In genomic region chr4:19776021-19776459, GRCh38 we compare ENCODE assay signal across 14 cellular contexts.
DNase-seq lines count a peak whose midpoint lies in the region; ATAC-seq and TF ChIP-seq lines count a peak whose summit lies in the region.
"Had no signal": no experiment of that assay in that cellular context is flagged by ENCODE, and none has a peak within 500 bp of the region (broad histone marks: within the 10 kb centered on the region; RNA-seq: fewer than 3 reads in every experiment).

No MANE protein-coding gene starts in this region.

- H3K36me3 ChIP-seq in PC-9 (ENCODE audit: low read depth) = no peaks in the 10 kb centered on the region
- H3K36me3 ChIP-seq in thyroid gland = no peaks in the 10 kb centered on the region
- H3K36me3 ChIP-seq: BLaER1 treated with 17β-estradiol and CSF1 and Interleukin-3, amounts not matched to agents 10 nM and 100 nM; esophagus squamous epithelium; ovary; Peyer's patch had no signal

- no peak overlapping the region for H2AFZ ChIP-seq in PC-9

- peak; percentile 17 for DNase-seq in NCI-H2196 (lab: John Stamatoyannopoulos, UW; ENCODE audit: unreplicated experiment)
- no peak for DNase-seq in NCI-H2196 treated with DMSO at 0.1 percent for 48 hours (lab: John Stamatoyannopoulos, UW; ENCODE audit: unreplicated experiment)
- DNase-seq in PC-9 = peak; percentile 68 to 87
- DNase-seq in fibroblast of the aortic adventitia (ENCODE audit: low read depth) = peak; percentile 82
- peak; percentile 51 to 60 for DNase-seq in thyroid gland
- DNase-seq in activated CD8-positive, alpha-beta T cell treated with anti-CD3 and anti-CD28 coated beads for 36 hours = no peak
- DNase-seq in CD4-positive, alpha-beta T cell = no peak
- no peak for DNase-seq in activated CD4-positive, alpha-beta T cell treated with anti-CD3 and anti-CD28 coated beads for 4 hours
- DNase-seq: activated T-cell treated with anti-CD3 and anti-CD28 coated beads for 4 hours; esophagus squamous epithelium; ovary; Peyer's patch; stimulated activated naive CD8-positive, alpha-beta T cell treated with anti-CD3 and anti-CD28 coated beads, Interleukin-15, amount 100 ng/mL, for 72 hours had no signal

- H3K4me1 ChIP-seq in PC-9 (replicated peaks; ENCODE audit: insufficient read depth) (peaks cover 3% of the 10 kb centered on the region; the same call in 1 of the 2 replicates), thyroid gland (peaks cover 0 to 6% of the 10 kb centered on the region in 2 donors)
- H3K4me1 ChIP-seq: BLaER1 treated with 17β-estradiol and CSF1 and Interleukin-3, amounts not matched to agents 10 nM and 100 nM; Peyer's patch had no signal

- H3K4me3 ChIP-seq in PC-9 (no peak overlapping the region), fibroblast of the aortic adventitia (ENCODE audit: low read depth, low read length) (no peak overlapping the region), thyroid gland (replicated peaks in 1 of 3) (no peak overlapping the region)
- H3K4me3 ChIP-seq: BLaER1 treated with 17β-estradiol and CSF1 and Interleukin-3, amounts not matched to agents 10 nM and 100 nM; esophagus squamous epithelium; ovary; Peyer's patch had no signal

- H3K79me2 ChIP-seq in PC-9 (ENCODE audit: low read depth) = no peaks in the 10 kb centered on the region

- no peak overlapping the region for H3K4me3 Mint-ChIP-seq in activated CD8-positive, alpha-beta T cell treated with anti-CD3 and anti-CD28 coated beads for 36 hours
- no peak overlapping the region for H3K4me3 Mint-ChIP-seq in CD4-positive, alpha-beta T cell
- H3K4me3 Mint-ChIP-seq: stimulated activated naive CD8-positive, alpha-beta T cell treated with anti-CD3 and anti-CD28 coated beads, Interleukin-15, amount 100 ng/mL, for 72 hours had no signal

- H3K27me3 ChIP-seq in PC-9 (ENCODE audit: insufficient read depth, low read depth) = no peaks in the 10 kb centered on the region
- H3K27me3 ChIP-seq in thyroid gland = no peaks in the 10 kb centered on the region
- H3K27me3 ChIP-seq in CD4-positive, alpha-beta T cell (ENCODE audit: control insufficient read depth, insufficient read depth, low read length) = no peaks in the 10 kb centered on the region
- H3K27me3 ChIP-seq: BLaER1 treated with 17β-estradiol and CSF1 and Interleukin-3, amounts not matched to agents 10 nM and 100 nM; esophagus squamous epithelium; ovary; Peyer's patch had no signal

- peak overlapping the region; percentile 28; the same call in 1 of the 2 replicates for H3K4me2 ChIP-seq in PC-9
- H3K4me2 ChIP-seq: BLaER1 treated with 17β-estradiol and CSF1 and Interleukin-3, amounts not matched to agents 10 nM and 100 nM had no signal

- no peaks in the 10 kb centered on the region for H3K9me3 ChIP-seq in PC-9 (ENCODE audit: insufficient read depth, low read depth)
- no peaks in the 10 kb centered on the region for H3K9me3 ChIP-seq in thyroid gland
- H3K9me3 ChIP-seq in CD4-positive, alpha-beta T cell (ENCODE audit: control insufficient read depth, low read length) = no peaks in the 10 kb centered on the region
- H3K9me3 ChIP-seq: ovary, Peyer's patch had no signal

- POLR2A ChIA-PET in PC-9 (lab: Charles Lee; ENCODE audit: unreplicated experiment) = interaction anchor here (0.7 kb wide), 1 partner anchor 645 kb away, joined by 8 read pairs; no protein-coding TSS in a partner anchor
- POLR2A ChIA-PET in activated CD8-positive, alpha-beta T cell treated with anti-CD3 and anti-CD28 coated beads for 36 hours (lab: Charles Lee) = no interaction called here
- POLR2A ChIA-PET in CD4-positive, alpha-beta T cell (lab: Charles Lee) = no interaction called here

- no peaks in the 10 kb centered on the region for H3K27me3 Mint-ChIP-seq in activated CD8-positive, alpha-beta T cell treated with anti-CD3 and anti-CD28 coated beads for 36 hours
- H3K27me3 Mint-ChIP-seq in CD4-positive, alpha-beta T cell = no peaks in the 10 kb centered on the region
- H3K27me3 Mint-ChIP-seq: stimulated activated naive CD8-positive, alpha-beta T cell treated with anti-CD3 and anti-CD28 coated beads, Interleukin-15, amount 100 ng/mL, for 72 hours had no signal

- H3K9me3 Mint-ChIP-seq in activated CD8-positive, alpha-beta T cell treated with anti-CD3 and anti-CD28 coated beads for 36 hours = peaks cover 2% of the 10 kb centered on the region
- peaks cover 8% of the 10 kb centered on the region for H3K9me3 Mint-ChIP-seq in CD4-positive, alpha-beta T cell

- intact Hi-C loops in PC-9 (cut with micrococcal nuclease; ENCODE audit: unreplicated experiment) (loop anchor here (1.0 to 5.0 kb wide), 4 partner anchors 31 to 171 kb away; no protein-coding TSS in a partner anchor), thyroid gland (cut with DNase I) (no loop called here)
- intact Hi-C loops in activated CD8-positive, alpha-beta T cell treated with anti-CD3 and anti-CD28 coated beads for 36 hours (cut with micrococcal nuclease) = no loop called here
- intact Hi-C loops in CD4-positive, alpha-beta T cell (cut with DNase I, micrococcal nuclease) = no loop called here

- H3K36me3 Mint-ChIP-seq in activated CD8-positive, alpha-beta T cell treated with anti-CD3 and anti-CD28 coated beads for 36 hours (ENCODE audit: low read depth) = no peaks in the 10 kb centered on the region
- H3K36me3 Mint-ChIP-seq in CD4-positive, alpha-beta T cell (ENCODE audit: low read depth) = no peaks in the 10 kb centered on the region

- peak overlapping the region; percentile 51; the same call in 1 of the 2 replicates for H3K27ac ChIP-seq in PC-9
- peak overlapping the region in 1 of 3 donors; percentile 27 for H3K27ac ChIP-seq in thyroid gland
- H3K27ac ChIP-seq in CD4-positive, alpha-beta T cell (ENCODE audit: low read depth, low read length) = no peak overlapping the region
- H3K27ac ChIP-seq: BLaER1 treated with 17β-estradiol and CSF1 and Interleukin-3, amounts not matched to agents 10 nM and 100 nM; esophagus squamous epithelium; ovary; Peyer's patch had no signal

- 34 to 46% methylated on average over 10 of the region's 10 CpGs for WGBS in thyroid gland, 2 donors

- TF ChIP-seq CTCF in PC-9 (conservative IDR thresholded peaks at IDR 0.05) = no peak
- no peak for TF ChIP-seq CTCF in fibroblast of the aortic adventitia (IDR thresholded peaks at IDR 0.05; ENCODE audit: insufficient read depth, low read length)
- no peak for TF ChIP-seq CTCF in thyroid gland (IDR thresholded peaks at IDR 0.05)
- TF ChIP-seq CTCF in activated CD8-positive, alpha-beta T cell treated with anti-CD3 and anti-CD28 coated beads for 36 hours (IDR thresholded peaks at IDR 0.05) = no peak
- no peak for TF ChIP-seq CTCF in CD4-positive, alpha-beta T cell (IDR thresholded peaks at IDR 0.05)

- no peak overlapping the region for H3K27ac Mint-ChIP-seq in activated CD8-positive, alpha-beta T cell treated with anti-CD3 and anti-CD28 coated beads for 36 hours
- H3K27ac Mint-ChIP-seq in CD4-positive, alpha-beta T cell = no peak overlapping the region
- H3K27ac Mint-ChIP-seq: stimulated activated naive CD8-positive, alpha-beta T cell treated with anti-CD3 and anti-CD28 coated beads, Interleukin-15, amount 100 ng/mL, for 72 hours had no signal

- no peak for ATAC-seq in activated CD8-positive, alpha-beta T cell treated with anti-CD3 and anti-CD28 coated beads for 36 hours
- no peak for ATAC-seq in CD4-positive, alpha-beta T cell (ENCODE audit: poor library complexity)
- ATAC-seq: stimulated activated naive CD8-positive, alpha-beta T cell treated with anti-CD3 and anti-CD28 coated beads, Interleukin-15, amount 100 ng/mL, for 72 hours had no signal

- H3F3A ChIP-seq in PC-9 (ENCODE audit: insufficient read depth, low read depth) = no peaks in the 10 kb centered on the region; the same call in 1 of the 2 replicates

- no peaks in the 10 kb centered on the region for H3K9me2 ChIP-seq in PC-9 (ENCODE audit: insufficient read depth)

- no TSS peak for BruUV-seq in PC-9 (replicated peaks; lab: Mats Ljungman, UMichigan)

- no peak for TF ChIP-seq POLR2A in thyroid gland (IDR thresholded peaks at IDR 0.05)

- no peaks in the 10 kb centered on the region for H3K4me1 Mint-ChIP-seq in activated CD8-positive, alpha-beta T cell treated with anti-CD3 and anti-CD28 coated beads for 36 hours (ENCODE audit: low read depth)
- no peaks in the 10 kb centered on the region for H3K4me1 Mint-ChIP-seq in CD4-positive, alpha-beta T cell (ENCODE audit: low read depth)
- H3K4me1 Mint-ChIP-seq: stimulated activated naive CD8-positive, alpha-beta T cell treated with anti-CD3 and anti-CD28 coated beads, Interleukin-15, amount 100 ng/mL, for 72 hours had no signal

- no peaks in the 10 kb centered on the region for H4K20me1 ChIP-seq in PC-9 (ENCODE audit: insufficient read depth)
- H4K20me1 ChIP-seq: BLaER1 treated with 17β-estradiol and CSF1 and Interleukin-3, amounts not matched to agents 10 nM and 100 nM had no signal

- CTCF ChIA-PET in PC-9 (lab: Charles Lee) = no interaction called here
- CTCF ChIA-PET in activated CD8-positive, alpha-beta T cell treated with anti-CD3 and anti-CD28 coated beads for 36 hours (lab: Charles Lee) = no interaction called here
- CTCF ChIA-PET in CD4-positive, alpha-beta T cell (lab: Charles Lee) = no interaction called here

Comparison
In these comparisons a context has a peak if more than half of its experiments do, and no peak if none do; other contexts are left out.
1. DNase-seq: peak in NCI-H2196 (single experiment), PC-9 (2 of 2), fibroblast of the aortic adventitia (single experiment) and thyroid gland (2 of 2); none in NCI-H2196 treated with DMSO at 0.1 percent for 48 hours (single experiment), activated CD8-positive, alpha-beta T cell treated with anti-CD3 and anti-CD28 coated beads for 36 hours (single experiment), CD4-positive, alpha-beta T cell (0 of 10) and activated CD4-positive, alpha-beta T cell treated with anti-CD3 and anti-CD28 coated beads for 4 hours (0 of 2).